Comparison of ENCODE assay signal across 21 cellular contexts in genomic region chr10:12705943-12706342, GRCh38.
DNase-seq lines count a peak whose midpoint lies in the region; ATAC-seq, FAIRE-seq and TF ChIP-seq lines count a peak whose summit lies in the region.
"Had no signal": no experiment of that assay in that cellular context is flagged by ENCODE, and none has a peak within 500 bp of the region (broad histone marks: within the 10 kb centered on the region; RNA-seq: fewer than 3 reads in every experiment).

No MANE protein-coding gene starts in this region.

- H3K27ac Mint-ChIP-seq in astrocyte (ENCODE audit: unreplicated experiment) (peak overlapping the region; percentile 83), endothelial cell (ENCODE audit: unreplicated experiment) (no peak overlapping the region), immature natural killer cell (no peak overlapping the region)
- H3K27ac Mint-ChIP-seq: CD8-positive, alpha-beta T cell had no signal

- peaks cover 7% of the 10 kb centered on the region for H3K9me3 ChIP-seq in MG63
- H3K9me3 ChIP-seq in astrocyte (ENCODE audit: insufficient read depth, low read depth, low read length) = no peaks in the 10 kb centered on the region
- H3K9me3 ChIP-seq in mesenchymal stem cell (ENCODE audit: control insufficient read depth, low read length) = no peaks in the 10 kb centered on the region
- H3K9me3 ChIP-seq: mucosa of descending colon had no signal

- H3K79me1 ChIP-seq in mesenchymal stem cell (replicated peaks; ENCODE audit: low read length, poor library complexity, severe bottlenecking) = peaks cover 13% of the 10 kb centered on the region

- H3K27ac ChIP-seq in astrocyte (ENCODE audit: low read depth, low read length) (peak overlapping the region; percentile 87), mesenchymal stem cell (ENCODE audit: low read length, poor library complexity, severe bottlenecking) (peak overlapping the region; percentile 94)
- H3K27ac ChIP-seq: cardiac muscle cell had no signal

- WGBS in mesenchymal stem cell = 67% methylated on average over 3 of the region's 4 CpGs

- H3K27me3 Mint-ChIP-seq in astrocyte (ENCODE audit: low read depth, unreplicated experiment) = no peaks in the 10 kb centered on the region
- H3K27me3 Mint-ChIP-seq in endothelial cell (ENCODE audit: unreplicated experiment) = peaks cover 6% of the 10 kb centered on the region
- H3K27me3 Mint-ChIP-seq in immature natural killer cell (ENCODE audit: low read depth in 3 of 3) = peaks cover 0 to 3% (median 0%) of the 10 kb centered on the region in 3 donors
- H3K27me3 Mint-ChIP-seq: activated CD8-positive, alpha-beta T cell treated with anti-CD3 and anti-CD28 coated beads for 36 hours had no signal

- H3K14ac ChIP-seq in mesenchymal stem cell (ENCODE audit: low read length in 2 of 2) = no peak overlapping the region

- H2AK5ac ChIP-seq in mesenchymal stem cell (ENCODE audit: low read length, severe bottlenecking) = no peak overlapping the region

- H3K9me3 Mint-ChIP-seq in astrocyte (ENCODE audit: unreplicated experiment) (peaks cover 2% of the 10 kb centered on the region), endothelial cell (ENCODE audit: unreplicated experiment) (no peaks in the 10 kb centered on the region), immature natural killer cell (no peaks in the 10 kb centered on the region)
- H3K9me3 Mint-ChIP-seq: activated CD8-positive, alpha-beta T cell treated with anti-CD3 and anti-CD28 coated beads for 36 hours; activated T-helper 1 cell treated with anti-CD3 and anti-CD28 coated beads, Interleukin-12 subunit alpha, Interleukin-12 subunit beta, Interleukin-2, Interleukin-4 antibody, amounts not matched to agents 30 ng/mL and 10 ng/mL and 1 ng/mL, durations not matched to agents 14 hours and 24 hours and 36 hours; CD8-positive, alpha-beta T cell had no signal

- H3K4me3 ChIP-seq in MG63 = no peak overlapping the region
- H3K4me3 ChIP-seq in astrocyte (ENCODE audit: insufficient read depth, low read depth, low read length) = no peak overlapping the region
- H3K4me3 ChIP-seq in mesenchymal stem cell (ENCODE audit: insufficient read depth in 1 of 2, low read depth in 1 of 2, low read length in 2 of 2) = no peak overlapping the region
- H3K4me3 ChIP-seq: cardiac muscle cell, K562, mucosa of descending colon had no signal

- H2BK5ac ChIP-seq in mesenchymal stem cell (ENCODE audit: low read depth, low read length, poor library complexity, severe bottlenecking) = no peak overlapping the region

- H4K91ac ChIP-seq in mesenchymal stem cell (ENCODE audit: low read length) = no peak overlapping the region

- H3K4me1 ChIP-seq in astrocyte (ENCODE audit: insufficient read depth, low read length) = peaks cover 88% of the 10 kb centered on the region
- peaks cover 26% of the 10 kb centered on the region for H3K4me1 ChIP-seq in mesenchymal stem cell (ENCODE audit: control insufficient read depth, insufficient read depth, low read depth, low read length)

- peaks cover 3% of the 10 kb centered on the region for H3K36me3 Mint-ChIP-seq in astrocyte (ENCODE audit: low read depth, unreplicated experiment)
- H3K36me3 Mint-ChIP-seq in endothelial cell (ENCODE audit: low read depth, unreplicated experiment) = no peaks in the 10 kb centered on the region
- peaks cover 0 to 6% (median 3%) of the 10 kb centered on the region in 3 donors for H3K36me3 Mint-ChIP-seq in immature natural killer cell
- H3K36me3 Mint-ChIP-seq: CD8-positive, alpha-beta T cell had no signal

- H3K4me3 Mint-ChIP-seq in astrocyte (ENCODE audit: unreplicated experiment) = no peak overlapping the region
- no peak overlapping the region for H3K4me3 Mint-ChIP-seq in endothelial cell (ENCODE audit: unreplicated experiment)
- H3K4me3 Mint-ChIP-seq in immature natural killer cell = no peak overlapping the region
- H3K4me3 Mint-ChIP-seq: activated CD8-positive, alpha-beta T cell treated with anti-CD3 and anti-CD28 coated beads for 36 hours; activated T-helper 1 cell treated with anti-CD3 and anti-CD28 coated beads, Interleukin-12 subunit alpha, Interleukin-12 subunit beta, Interleukin-2, Interleukin-4 antibody, amounts not matched to agents 30 ng/mL and 10 ng/mL and 1 ng/mL, durations not matched to agents 14 hours and 24 hours and 36 hours; CD8-positive, alpha-beta T cell had no signal

- H3K4me2 ChIP-seq in astrocyte (ENCODE audit: low read length) = no peak overlapping the region
- no peak overlapping the region for H3K4me2 ChIP-seq in mesenchymal stem cell (ENCODE audit: low read length, poor library complexity, severe bottlenecking)

- in situ Hi-C loops in ACHN (cut with HindIII; ENCODE audit: low pct_ligation_motif_present, low pct_unique_long_range_greater_than_20kb, low sequenced_read_pairs) (no loop called here), GM13977 (cut with MboI; ENCODE audit: low pct_unique_long_range_greater_than_20kb, low sequenced_read_pairs, unreplicated experiment) (loop anchor here (25.0 kb wide), 1 partner anchor 444 kb away; no protein-coding TSS in a partner anchor)

- DNase-seq in ACHN (peak; percentile 50), MG63 (peak; percentile 26), astrocyte (ENCODE audit: low read depth) (no peak), mesenchymal stem cell (no peak), endothelial cell (ENCODE audit: low spot score) (no peak), GM13977 (ENCODE audit: low spot score) (no peak), immature natural killer cell (no peak)
- DNase-seq: activated CD8-positive, alpha-beta T cell treated with anti-CD3 and anti-CD28 coated beads for 36 hours; CD8-positive, alpha-beta T cell; DND-41; left colon; mucosa of descending colon; NCI-H1105; NCI-H2171; NCI-H82; right cardiac atrium had no signal

- no peak for ATAC-seq in GM21423 (IDR thresholded peaks at IDR 0.05; ENCODE audit: unreplicated experiment)
- ATAC-seq: activated CD8-positive, alpha-beta T cell treated with anti-CD3 and anti-CD28 coated beads for 36 hours; CD8-positive, alpha-beta T cell; K562; left colon; mucosa of descending colon; right cardiac atrium had no signal

- no peak overlapping the region for H2BK15ac ChIP-seq in mesenchymal stem cell (ENCODE audit: low read depth, poor library complexity, severe bottlenecking)

- no peak for FAIRE-seq in astrocyte (lab: Jason Lieb, UNC)
- FAIRE-seq: K562, urothelium cell line had no signal

- no peak overlapping the region for H4K8ac ChIP-seq in mesenchymal stem cell (ENCODE audit: low read length)

- H3K18ac ChIP-seq in mesenchymal stem cell (ENCODE audit: low read depth in 1 of 2, low read length in 2 of 2) = no peak overlapping the region

- H3K4ac ChIP-seq in mesenchymal stem cell (ENCODE audit: low read depth in 1 of 2, low read length in 2 of 2) = peak overlapping the region in 1 of 2 experiments; percentile 48

- H2AFZ ChIP-seq in astrocyte (ENCODE audit: low read depth, low read length) = no peak overlapping the region
- no peak overlapping the region for H2AFZ ChIP-seq in mesenchymal stem cell (ENCODE audit: low read depth, low read length)

- no peak for TF ChIP-seq CTCF in astrocyte (IDR thresholded peaks at IDR 0.05; ENCODE audit: insufficient read depth, low read depth, low read length)
- no peak for TF ChIP-seq CTCF in endothelial cell (IDR thresholded peaks at IDR 0.05; ENCODE audit: unreplicated experiment)
- TF ChIP-seq CTCF in GM13977 (IDR thresholded peaks at IDR 0.05; ENCODE audit: extremely low read depth, insufficient read depth, missing control alignments) = no peak

- H3K36me3 ChIP-seq in MG63 = no peaks in the 10 kb centered on the region
- no peaks in the 10 kb centered on the region for H3K36me3 ChIP-seq in astrocyte (ENCODE audit: insufficient read depth, low read length)
- peaks cover 0 to 2% of the 10 kb centered on the region in 2 experiments for H3K36me3 ChIP-seq in mesenchymal stem cell (ENCODE audit: control insufficient read depth in 1 of 2, insufficient read depth in 2 of 2, low read depth in 1 of 2, low read length in 2 of 2)
- H3K36me3 ChIP-seq: cardiac muscle cell had no signal

- no peak overlapping the region for H3K23ac ChIP-seq in mesenchymal stem cell (ENCODE audit: low read length in 2 of 2)

- no peak overlapping the region for H2BK12ac ChIP-seq in mesenchymal stem cell (ENCODE audit: low read length in 2 of 2)

- H3K4me1 Mint-ChIP-seq in astrocyte (ENCODE audit: low read depth, unreplicated experiment) (peaks cover 86% of the 10 kb centered on the region), endothelial cell (ENCODE audit: unreplicated experiment) (peaks cover 15% of the 10 kb centered on the region), immature natural killer cell (peaks cover under 1 to 2% of the 10 kb centered on the region in 2 donors)

- no peaks in the 10 kb centered on the region for H4K20me1 ChIP-seq in astrocyte (ENCODE audit: insufficient read depth, low read length)

- no peaks in the 10 kb centered on the region for H3K79me2 ChIP-seq in astrocyte (ENCODE audit: insufficient read depth, low read length)

- H2BK120ac ChIP-seq in mesenchymal stem cell (ENCODE audit: low read depth, low read length) = no peak overlapping the region

- H3K27me3 ChIP-seq in MG63 (no peaks in the 10 kb centered on the region), astrocyte (ENCODE audit: insufficient read depth, low read length) (no peaks in the 10 kb centered on the region), mesenchymal stem cell (ENCODE audit: control insufficient read depth in 1 of 2, insufficient read depth in 1 of 2, low read length in 2 of 2) (no peaks in the 10 kb centered on the region)
- H3K27me3 ChIP-seq: cardiac muscle cell had no signal

- H3K9ac ChIP-seq in astrocyte (ENCODE audit: low read length) (no peak overlapping the region), mesenchymal stem cell (ENCODE audit: low read length) (no peak overlapping the region)

Comparison
In these comparisons a context has a peak if more than half of its experiments do, and no peak if none do; other contexts are left out.
1. DNase-seq: peak in ACHN (single experiment) and MG63 (single experiment); none in astrocyte (single experiment), mesenchymal stem cell (single experiment), endothelial cell (single experiment), GM13977 (single experiment) and immature natural killer cell (0 of 3).